ENCODE assay signal across 1 cellular context in the genomic region with DNA sequence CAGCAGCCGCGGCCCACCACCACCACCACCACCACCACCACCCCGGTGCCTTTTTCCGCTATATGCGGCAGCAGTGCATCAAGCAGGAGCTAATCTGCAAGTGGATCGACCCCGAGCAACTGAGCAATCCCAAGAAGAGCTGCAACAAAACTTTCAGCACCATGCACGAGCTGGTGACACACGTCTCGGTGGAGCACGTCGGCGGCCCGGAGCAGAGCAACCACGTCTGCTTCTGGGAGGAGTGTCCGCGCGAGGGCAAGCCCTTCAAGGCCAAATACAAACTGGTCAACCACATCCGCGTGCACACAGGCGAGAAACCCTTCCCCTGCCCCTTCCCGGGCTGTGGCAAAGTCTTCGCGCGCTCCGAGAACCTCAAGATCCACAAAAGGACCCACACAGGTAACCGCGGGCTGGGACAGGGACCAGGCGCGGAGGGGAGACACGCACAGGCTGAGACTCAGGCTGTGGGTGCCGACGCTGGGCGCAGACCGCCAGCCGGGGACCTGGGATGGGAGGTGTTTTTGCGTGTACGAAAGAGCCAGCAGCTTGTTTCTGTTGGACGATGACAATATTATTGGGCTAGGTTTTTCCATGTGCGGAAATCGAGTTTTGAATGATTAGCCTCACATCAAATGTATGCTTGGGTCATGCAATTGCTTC.
A peak's percentile ranks its signal among the peaks of the same experiment; 100 is the strongest.
TF ChIP-seq lines count a peak whose summit lies in the region.

No MANE protein-coding gene starts in this region.

TF ChIP-seq in HEK293, 187 proteins besides CTCF, POLR2A, EP300 and RAD21 (continued from another document):
- TF ChIP-seq, protein P1, sequence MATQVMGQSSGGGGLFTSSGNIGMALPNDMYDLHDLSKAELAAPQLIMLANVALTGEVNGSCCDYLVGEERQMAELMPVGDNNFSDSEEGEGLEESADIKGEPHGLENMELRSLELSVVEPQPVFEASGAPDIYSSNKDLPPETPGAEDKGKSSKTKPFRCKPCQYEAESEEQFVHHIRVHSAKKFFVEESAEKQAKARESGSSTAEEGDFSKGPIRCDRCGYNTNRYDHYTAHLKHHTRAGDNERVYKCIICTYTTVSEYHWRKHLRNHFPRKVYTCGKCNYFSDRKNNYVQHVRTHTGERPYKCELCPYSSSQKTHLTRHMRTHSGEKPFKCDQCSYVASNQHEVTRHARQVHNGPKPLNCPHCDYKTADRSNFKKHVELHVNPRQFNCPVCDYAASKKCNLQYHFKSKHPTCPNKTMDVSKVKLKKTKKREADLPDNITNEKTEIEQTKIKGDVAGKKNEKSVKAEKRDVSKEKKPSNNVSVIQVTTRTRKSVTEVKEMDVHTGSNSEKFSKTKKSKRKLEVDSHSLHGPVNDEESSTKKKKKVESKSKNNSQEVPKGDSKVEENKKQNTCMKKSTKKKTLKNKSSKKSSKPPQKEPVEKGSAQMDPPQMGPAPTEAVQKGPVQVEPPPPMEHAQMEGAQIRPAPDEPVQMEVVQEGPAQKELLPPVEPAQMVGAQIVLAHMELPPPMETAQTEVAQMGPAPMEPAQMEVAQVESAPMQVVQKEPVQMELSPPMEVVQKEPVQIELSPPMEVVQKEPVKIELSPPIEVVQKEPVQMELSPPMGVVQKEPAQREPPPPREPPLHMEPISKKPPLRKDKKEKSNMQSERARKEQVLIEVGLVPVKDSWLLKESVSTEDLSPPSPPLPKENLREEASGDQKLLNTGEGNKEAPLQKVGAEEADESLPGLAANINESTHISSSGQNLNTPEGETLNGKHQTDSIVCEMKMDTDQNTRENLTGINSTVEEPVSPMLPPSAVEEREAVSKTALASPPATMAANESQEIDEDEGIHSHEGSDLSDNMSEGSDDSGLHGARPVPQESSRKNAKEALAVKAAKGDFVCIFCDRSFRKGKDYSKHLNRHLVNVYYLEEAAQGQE (tag by site-specific recombination; IDR thresholded peaks at IDR 0.05): peak; percentile 67; the same call in 1 of the 2 replicates
